Comparison of ENCODE assay signal across 26 cellular contexts in genomic region chr5:94228791-94229190, GRCh38.
DNase-seq lines count a peak whose midpoint lies in the region; ATAC-seq and TF ChIP-seq lines count a peak whose summit lies in the region.
"Had no signal": no experiment of that assay in that cellular context is flagged by ENCODE, and none has a peak within 500 bp of the region (broad histone marks: within the 10 kb centered on the region; RNA-seq: fewer than 3 reads in every experiment).

No MANE protein-coding gene starts in this region.

- H3K36me3 Mint-ChIP-seq in Caco-2 (ENCODE audit: insufficient read depth, unreplicated experiment) (peaks cover 5% of the 10 kb centered on the region), CD14-positive monocyte (no peaks in the 10 kb centered on the region)
- H3K36me3 Mint-ChIP-seq: activated naive CD4-positive, alpha-beta T cell treated with anti-CD3 and anti-CD28 coated beads, Interleukin-2, amount 50 U/mL, for 72 hours had no signal

- no peak overlapping the region for H3K4me2 ChIP-seq in HCT116 (ENCODE audit: low read length)
- no peak overlapping the region for H3K4me2 ChIP-seq in osteoblast (ENCODE audit: insufficient read depth, low read length)

- no peak overlapping the region for H2AFZ ChIP-seq in HCT116 (ENCODE audit: low read depth, low read length, poor library complexity, severe bottlenecking)
- H2AFZ ChIP-seq in osteoblast (ENCODE audit: low read length), result no peak overlapping the region
- H2AFZ ChIP-seq: parathyroid adenoma had no signal

- peak overlapping the region; percentile 20 for H3K27ac Mint-ChIP-seq in Caco-2 (ENCODE audit: unreplicated experiment)
- no peak overlapping the region for H3K27ac Mint-ChIP-seq in CD14-positive monocyte
- H3K27ac Mint-ChIP-seq: activated CD8-positive, alpha-beta T cell treated with anti-CD3 and anti-CD28 coated beads, Interleukin-2, amount 10 ng/mL, durations not matched to agents 7 days and 5 days; activated naive CD4-positive, alpha-beta T cell treated with anti-CD3 and anti-CD28 coated beads, Interleukin-2, amount 50 U/mL, for 72 hours; activated T-helper 2 cell treated with anti-CD3 and anti-CD28 coated beads, Interferon-gamma antibody, Interleukin-2, Interleukin-4, amounts not matched to agents 10 μg/mL and 5 μg/mL and 100 μg/mL, durations not matched to agents 14 hours and 24 hours and 36 hours; dendritic cell treated with granulocyte-macrophage colony-stimulating factor and Interleukin-4, amounts not matched to agents 40 ng/mL and 50 ng/mL, for 4 days; stimulated activated naive B cell treated with anti-CD40 and anti-IgM and Interleukin-4, amounts not matched to agents 10 μg/mL and 1 μg/mL and 100 μg/mL, for 72 hours had no signal

- H3K27ac ChIP-seq in HCT116 (ENCODE audit: low read depth, low read length), result no peak overlapping the region
- no peak overlapping the region for H3K27ac ChIP-seq in epithelial cell of prostate
- H3K27ac ChIP-seq in osteoblast (ENCODE audit: low read depth, low read length), result no peak overlapping the region
- H3K27ac ChIP-seq: parathyroid adenoma, right lobe of liver, thoracic aorta had no signal

- H3K27me3 ChIP-seq in Caco-2 (replicated peaks; ENCODE audit: control insufficient read depth, insufficient read depth, low read length) (no peaks in the 10 kb centered on the region), HCT116 (ENCODE audit: insufficient read depth, low read length) (no peaks in the 10 kb centered on the region), osteoblast (ENCODE audit: insufficient read depth, low read length) (no peaks in the 10 kb centered on the region)
- H3K27me3 ChIP-seq: BE2C, right lobe of liver had no signal

- no peak for TF ChIP-seq POLR2A in HCT116 (IDR thresholded peaks at IDR 0.05; ENCODE audit: borderline replicate concordance, extremely low read depth, insufficient read depth, insufficient read length)

- CTCF ChIA-PET in Caco-2 (lab: Charles Lee) (no interaction called here), HCT116 (lab: Charles Lee) (no interaction called here)

- POLR2A ChIA-PET in Caco-2 (lab: Charles Lee), result no interaction called here
- POLR2A ChIA-PET in HCT116 (lab: Charles Lee), result no interaction called here

- H3K27me3 Mint-ChIP-seq in Caco-2 (ENCODE audit: insufficient read depth, unreplicated experiment) (no peaks in the 10 kb centered on the region), CD14-positive monocyte (ENCODE audit: low read depth in 3 of 3) (no peaks in the 10 kb centered on the region)
- H3K27me3 Mint-ChIP-seq: dendritic cell treated with granulocyte-macrophage colony-stimulating factor and Interleukin-4, amounts not matched to agents 40 ng/mL and 50 ng/mL, for 4 days; stimulated activated naive B cell treated with anti-CD40 and anti-IgM and Interleukin-4, amounts not matched to agents 10 μg/mL and 1 μg/mL and 100 μg/mL, for 72 hours had no signal

- H3K9ac ChIP-seq in HCT116 (ENCODE audit: low read length), result no peak overlapping the region
- H3K9ac ChIP-seq: parathyroid adenoma had no signal

- peaks cover 13% of the 10 kb centered on the region for H3K4me1 Mint-ChIP-seq in Caco-2 (ENCODE audit: low read depth, unreplicated experiment)
- H3K4me1 Mint-ChIP-seq in CD14-positive monocyte, result no peaks in the 10 kb centered on the region
- H3K4me1 Mint-ChIP-seq: stimulated activated naive B cell treated with anti-CD40 and anti-IgM and Interleukin-4, amounts not matched to agents 10 μg/mL and 1 μg/mL and 100 μg/mL, for 72 hours had no signal

- no peak overlapping the region for H3K4me3 ChIP-seq in Caco-2 (ENCODE audit: low read depth, low read length)
- no peak overlapping the region for H3K4me3 ChIP-seq in HCT116 (replicated peaks in 1 of 2; ENCODE audit: low read depth in 1 of 2, low read length in 2 of 2)
- no peak overlapping the region for H3K4me3 ChIP-seq in osteoblast (ENCODE audit: insufficient read depth, low read length)
- H3K4me3 ChIP-seq: right lobe of liver, thoracic aorta had no signal

- peak; percentile 60 to 63 for DNase-seq in Caco-2
- no peak for DNase-seq in HCT116 (ENCODE audit: low read depth, low spot score)
- DNase-seq in epithelial cell of prostate (ENCODE audit: low read depth, low spot score), result peak; percentile 12
- peak; percentile 29 for DNase-seq in osteoblast (ENCODE audit: insufficient read length, low spot score, missing footprints)
- no peak for DNase-seq in sciatic nerve (ENCODE audit: low spot score)
- DNase-seq in activated CD4-positive, alpha-beta T cell treated with anti-CD3 and anti-CD28 coated beads for 4 hours, result no peak
- DNase-seq in NCI-H2081 treated with DMSO at 0.1 percent for 48 hours (lab: John Stamatoyannopoulos, UW), result no peak
- DNase-seq in CD14-positive monocyte (ENCODE audit: low spot score), result no peak
- DNase-seq: activated CD8-positive, alpha-beta T cell treated with anti-CD3 and anti-CD28 coated beads, Interleukin-2, amount 10 ng/mL, durations not matched to agents 7 days and 5 days; aorta; BE2C; DMS79; glutamatergic neuron; mammary epithelial cell; NCI-H1092 treated with DMSO at 0.1 percent for 48 hours; NCI-H2029; NCI-H446; right lobe of liver; SHP77; stimulated activated CD4-positive, alpha-beta T cell treated with anti-CD3 and anti-CD28 coated beads, Interleukin-15, amount 100 ng/mL, for 24 hours; stimulated activated naive B cell treated with anti-CD40 and anti-IgM and Interleukin-4, amounts not matched to agents 10 μg/mL and 1 μg/mL and 100 μg/mL, for 72 hours had no signal

- intact Hi-C loops in Caco-2 (cut with micrococcal nuclease; ENCODE audit: unreplicated experiment), result no loop called here
- intact Hi-C loops in HCT116 (cut with micrococcal nuclease), result no loop called here
- intact Hi-C loops in sciatic nerve (cut with DNase I), result no loop called here
- intact Hi-C loops in CD14-positive monocyte (cut with micrococcal nuclease), result no loop called here

- H3K9me2 ChIP-seq in HCT116 (ENCODE audit: insufficient read depth), result no peaks in the 10 kb centered on the region

- ATAC-seq in HCT116 (peak; percentile 25; the same call in 1 of the 2 replicates), sciatic nerve (no peak)
- ATAC-seq: activated CD8-positive, alpha-beta T cell treated with anti-CD3 and anti-CD28 coated beads, Interleukin-2, amount 10 ng/mL, durations not matched to agents 7 days and 5 days; activated naive CD4-positive, alpha-beta T cell treated with anti-CD3 and anti-CD28 coated beads, Interleukin-2, amount 50 U/mL, for 72 hours; right lobe of liver; stimulated activated naive B cell treated with anti-CD40 and anti-IgM and Interleukin-4, amounts not matched to agents 10 μg/mL and 1 μg/mL and 100 μg/mL, for 72 hours had no signal

- no peaks in the 10 kb centered on the region for H3K79me2 ChIP-seq in HCT116 (ENCODE audit: insufficient read depth, low read length)
- no peaks in the 10 kb centered on the region for H3K79me2 ChIP-seq in osteoblast (ENCODE audit: insufficient read depth, low read length)
- H3K79me2 ChIP-seq: parathyroid adenoma had no signal

- no peak for TF ChIP-seq CTCF in Caco-2 (IDR thresholded peaks at IDR 0.05; ENCODE audit: insufficient read depth in 1 of 2, low read depth in 1 of 2, low read length in 1 of 2, severe bottlenecking in 1 of 2, unreplicated experiment in 1 of 2)
- TF ChIP-seq CTCF in HCT116 (IDR thresholded peaks at IDR 0.05 in 2 of 3, conservative IDR thresholded peaks at IDR 0.05 in 1 of 3; ENCODE audit: borderline replicate concordance in 1 of 3, insufficient read depth in 1 of 3, low read depth in 2 of 3, low read length in 2 of 3), result no peak
- TF ChIP-seq CTCF in osteoblast (IDR thresholded peaks at IDR 0.05; ENCODE audit: extremely low read depth, low read depth, low read length), result no peak
- TF ChIP-seq CTCF in CD14-positive monocyte (IDR thresholded peaks at IDR 0.05), result no peak

- RAD21 ChIA-PET in HCT116 (lab: Charles Lee; ENCODE audit: low non-redundant PET in 1 of 2, low total read pairs in 2 of 2, uncharacterized antibody in 2 of 2, unreplicated experiment in 2 of 2), result no interaction called here

- H3K4me3 Mint-ChIP-seq in Caco-2 (ENCODE audit: unreplicated experiment) (peak overlapping the region; percentile 18), CD14-positive monocyte (no peak overlapping the region)
- H3K4me3 Mint-ChIP-seq: activated CD8-positive, alpha-beta T cell treated with anti-CD3 and anti-CD28 coated beads, Interleukin-2, amount 10 ng/mL, durations not matched to agents 7 days and 5 days; dendritic cell treated with granulocyte-macrophage colony-stimulating factor and Interleukin-4, amounts not matched to agents 40 ng/mL and 50 ng/mL, for 4 days; stimulated activated naive B cell treated with anti-CD40 and anti-IgM and Interleukin-4, amounts not matched to agents 10 μg/mL and 1 μg/mL and 100 μg/mL, for 72 hours had no signal

- H3K9me3 ChIP-seq in Caco-2 (no peaks in the 10 kb centered on the region), HCT116 (ENCODE audit: control insufficient read depth in 1 of 2, insufficient read depth in 1 of 2, low read depth in 1 of 2, low read length in 2 of 2) (no peaks in the 10 kb centered on the region), osteoblast (ENCODE audit: low read depth, low read length) (no peaks in the 10 kb centered on the region)
- H3K9me3 ChIP-seq: BE2C, right lobe of liver, thoracic aorta had no signal

- BruUV-seq in Caco-2 (replicated peaks; lab: Mats Ljungman, UMichigan) (no TSS peak), HCT116 (replicated peaks; lab: Mats Ljungman, UMichigan) (no TSS peak)

- H3K4me1 ChIP-seq in Caco-2, result peaks cover 16% of the 10 kb centered on the region
- H3K4me1 ChIP-seq in HCT116 (ENCODE audit: control insufficient read depth in 1 of 2, insufficient read depth in 2 of 2, low read length in 2 of 2), result peaks cover 0 to 6% of the 10 kb centered on the region in 2 experiments; a peak in 1 of 4 replicates
- no peaks in the 10 kb centered on the region for H3K4me1 ChIP-seq in osteoblast (ENCODE audit: insufficient read depth, low read length)
- H3K4me1 ChIP-seq: BE2C, parathyroid adenoma, right lobe of liver had no signal

- H3K9me3 Mint-ChIP-seq in Caco-2 (ENCODE audit: unreplicated experiment), result no peaks in the 10 kb centered on the region
- peaks cover 1 to 15% (median 4%) of the 10 kb centered on the region in 7 donors for H3K9me3 Mint-ChIP-seq in CD14-positive monocyte
- H3K9me3 Mint-ChIP-seq: activated naive CD4-positive, alpha-beta T cell treated with anti-CD3 and anti-CD28 coated beads, Interleukin-2, amount 50 U/mL, for 72 hours; activated T-helper 2 cell treated with anti-CD3 and anti-CD28 coated beads, Interferon-gamma antibody, Interleukin-2, Interleukin-4, amounts not matched to agents 10 μg/mL and 5 μg/mL and 100 μg/mL, durations not matched to agents 14 hours and 24 hours and 36 hours; stimulated activated naive B cell treated with anti-CD40 and anti-IgM and Interleukin-4, amounts not matched to agents 10 μg/mL and 1 μg/mL and 100 μg/mL, for 72 hours had no signal

- no peaks in the 10 kb centered on the region for H4K20me1 ChIP-seq in HCT116 (ENCODE audit: insufficient read depth)
- no peaks in the 10 kb centered on the region for H4K20me1 ChIP-seq in osteoblast (ENCODE audit: insufficient read depth, low read length)

- H3K36me3 ChIP-seq in Caco-2 (ENCODE audit: control insufficient read depth, insufficient read depth, low read length), result no peaks in the 10 kb centered on the region
- H3K36me3 ChIP-seq in HCT116 (ENCODE audit: control insufficient read depth in 1 of 2, insufficient read depth in 2 of 2, low read length in 2 of 2), result no peaks in the 10 kb centered on the region
- H3K36me3 ChIP-seq in osteoblast (ENCODE audit: insufficient read depth, low read length), result no peaks in the 10 kb centered on the region
- H3K36me3 ChIP-seq: BE2C, right lobe of liver, thoracic aorta had no signal

- no peak for TF ChIP-seq RAD21 in HCT116 (IDR thresholded peaks at IDR 0.05; ENCODE audit: low read depth)

Comparison
In these comparisons a context has a peak if more than half of its experiments do, and no peak if none do; other contexts are left out.
1. DNase-seq: peak in Caco-2 (2 of 2), epithelial cell of prostate (single experiment) and osteoblast (single experiment); none in HCT116 (single experiment), sciatic nerve (single experiment), activated CD4-positive, alpha-beta T cell treated with anti-CD3 and anti-CD28 coated beads for 4 hours (0 of 2), NCI-H2081 treated with DMSO at 0.1 percent for 48 hours (single experiment) and CD14-positive monocyte (single experiment).